ENCODE assay signal across 1 cellular context in genomic region chr4:112208137-112209095, GRCh38.
TF ChIP-seq lines count a peak whose summit lies in the region.
"Not testable (repeated sequence)": the region's sequence is repeated elsewhere in the genome, so short reads cannot be mapped to it uniquely, and the experiment has no call there.

No MANE protein-coding gene starts in this region.

TF ChIP-seq in HepG2, 621 proteins besides CTCF, POLR2A, EP300 and RAD21 (continued from another document and continues in another):
- TF ChIP-seq UBTF (CRISPR knock-in tag; IDR thresholded peaks at IDR 0.05) (peak; percentile 59; the same call in 1 of the 2 replicates), ELF1 (CRISPR knock-in tag; IDR thresholded peaks at IDR 0.05) (peak; percentile 36; the same call in 1 of the 2 replicates), ARNT2 (CRISPR knock-in tag; IDR thresholded peaks at IDR 0.05; ENCODE audit: low read depth) (peak; percentile 58; the same call in 1 of the 2 replicates), NR2F1 (CRISPR knock-in tag; IDR thresholded peaks at IDR 0.05) (peak; percentile 39 to 64; a peak in 3 of 4 replicates), NCOA2 (CRISPR knock-in tag; IDR thresholded peaks at IDR 0.05) (peak; percentile 95), CBX5 (CRISPR knock-in tag; IDR thresholded peaks at IDR 0.05; ENCODE audit: borderline replicate concordance) (peak; percentile 77; the same call in 1 of the 2 replicates), TARDBP (CRISPR knock-in tag; IDR thresholded peaks at IDR 0.05) (peak; percentile 64; the same call in 1 of the 2 replicates), GFI1 (CRISPR knock-in tag; IDR thresholded peaks at IDR 0.05; ENCODE audit: borderline replicate concordance) (peak; percentile 96), BRCA1 (CRISPR knock-in tag; IDR thresholded peaks at IDR 0.05) (peak; percentile 52; the same call in 1 of the 2 replicates), ZNF430 (CRISPR knock-in tag; IDR thresholded peaks at IDR 0.05) (peak; percentile 63; the same call in 1 of the 2 replicates), THAP9 (CRISPR knock-in tag; IDR thresholded peaks at IDR 0.05; ENCODE audit: borderline replicate concordance) (0 out of 2 replicates have a peak, but pooled peaks have one; percentile 43), NCOR1 (IDR thresholded peaks at IDR 0.05; ENCODE audit: borderline replicate concordance, low read length) (peak; percentile 73; the same call in 1 of the 2 replicates), SKIL (CRISPR knock-in tag; IDR thresholded peaks at IDR 0.05; ENCODE audit: borderline replicate concordance) (0 out of 2 replicates have a peak, but pooled peaks have one; percentile 29), AKAP8 (CRISPR knock-in tag; IDR thresholded peaks at IDR 0.05) (0 out of 2 replicates have a peak, but pooled peaks have one; percentile 58), ZNF335 (CRISPR knock-in tag; IDR thresholded peaks at IDR 0.05) (peak; percentile 55; the same call in 1 of the 2 replicates), TOPORS (CRISPR knock-in tag; IDR thresholded peaks at IDR 0.05) (peak; percentile 59), ZNF362 (CRISPR knock-in tag; IDR thresholded peaks at IDR 0.05; ENCODE audit: borderline replicate concordance) (peak; percentile 96), NFYC (CRISPR knock-in tag; IDR thresholded peaks at IDR 0.05) (peak; percentile 54), SOX6 (CRISPR knock-in tag; IDR thresholded peaks at IDR 0.05) (peak; percentile 97), ATF3 (CRISPR knock-in tag; IDR thresholded peaks at IDR 0.05) (peak; percentile 88), HIC2 (CRISPR knock-in tag; IDR thresholded peaks at IDR 0.05; ENCODE audit: low read depth) (peak; percentile 89), ZNF556 (CRISPR knock-in tag; IDR thresholded peaks at IDR 0.05; ENCODE audit: borderline replicate concordance) (peak; percentile 34; the same call in 1 of the 2 replicates), KDM1A (CRISPR knock-in tag; IDR thresholded peaks at IDR 0.05) (peak; percentile 71; the same call in 1 of the 2 replicates), SNAPC2 (CRISPR knock-in tag; IDR thresholded peaks at IDR 0.05) (peak; percentile 51; the same call in 1 of the 2 replicates), ONECUT2 (CRISPR knock-in tag; IDR thresholded peaks at IDR 0.05) (peak; percentile 59; the same call in 1 of the 2 replicates), DPF2 (CRISPR knock-in tag; IDR thresholded peaks at IDR 0.05; ENCODE audit: borderline replicate concordance, low read depth) (peak; percentile 78), HMGXB3 (CRISPR knock-in tag; IDR thresholded peaks at IDR 0.05; ENCODE audit: borderline replicate concordance) (peak; percentile 57; the same call in 1 of the 2 replicates), ZNF644 (CRISPR knock-in tag; IDR thresholded peaks at IDR 0.05; ENCODE audit: low read depth) (peak; percentile 96), NFIC (IDR thresholded peaks at IDR 0.05; ENCODE audit: low read length) (peak; percentile 73), ATF2 (CRISPR knock-in tag; IDR thresholded peaks at IDR 0.05) (peak; percentile 62; the same call in 1 of the 2 replicates), THRA (CRISPR knock-in tag; IDR thresholded peaks at IDR 0.05; ENCODE audit: borderline replicate concordance) (peak; percentile 64; the same call in 1 of the 2 replicates), KDM2A (CRISPR knock-in tag; IDR thresholded peaks at IDR 0.05; ENCODE audit: borderline replicate concordance, low read depth) (peak; percentile 56; the same call in 1 of the 2 replicates), TFAP4 (IDR thresholded peaks at IDR 0.05; ENCODE audit: borderline replicate concordance, low read depth) (peak; percentile 88), ZFX (CRISPR knock-in tag; IDR thresholded peaks at IDR 0.05; ENCODE audit: low read depth) (peak; percentile 66), HDAC1 (CRISPR knock-in tag; IDR thresholded peaks at IDR 0.05) (peak; percentile 77), BCL6 (CRISPR knock-in tag; IDR thresholded peaks at IDR 0.05) (peak; percentile 67; the same call in 1 of the 2 replicates)
- not testable (repeated sequence) for TF ChIP-seq SOX6 (IDR thresholded peaks at IDR 0.05)
